In the genomic region with DNA sequence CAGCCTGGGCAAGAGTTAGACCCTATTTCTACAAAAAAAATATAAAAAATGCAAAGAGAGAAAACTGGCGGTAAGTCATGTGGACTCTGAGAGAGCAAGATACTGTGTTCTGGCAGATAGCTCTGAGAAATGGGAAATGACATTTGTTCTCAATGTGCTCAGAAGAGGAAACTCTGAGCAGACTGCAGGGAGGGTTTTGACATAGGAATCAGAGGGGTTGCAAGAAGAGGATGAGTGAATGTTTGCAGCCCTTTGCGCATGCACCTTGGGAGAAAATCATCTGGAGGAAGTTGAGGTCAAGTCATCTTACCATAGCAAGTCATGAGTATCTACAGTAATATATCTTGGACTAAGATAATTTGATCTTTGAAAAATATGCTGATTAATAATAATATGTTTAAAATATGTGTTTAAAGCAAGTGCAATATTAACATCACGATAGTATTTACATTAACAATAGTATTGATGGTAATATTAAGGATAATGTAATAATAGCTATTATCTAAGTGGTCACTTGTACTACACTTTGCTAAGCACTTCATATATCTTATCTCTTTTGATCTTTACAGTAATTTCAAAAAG, we compare ENCODE assay signal across 16 cellular contexts. TPM values are rescaled to one million over a fixed set of nuclear protein-coding genes. Genes with fewer than 3 reads are reported as not detected.
DNase-seq lines count a peak whose midpoint lies in the region; FAIRE-seq and TF ChIP-seq lines count a peak whose summit lies in the region.
"Had no signal": no experiment of that assay in that cellular context is flagged by ENCODE, and none has a peak within 500 bp of the region (broad histone marks: within the 10 kb centered on the region; RNA-seq: fewer than 3 reads in every experiment).

No MANE protein-coding gene starts in this region.

- BruUV-seq in endothelial cell of umbilical vein (replicated peaks; lab: Mats Ljungman, UMichigan), result no TSS peak

- intact Hi-C loops in endothelial cell of umbilical vein (cut with micrococcal nuclease), result no loop called here
- intact Hi-C loops in transverse colon (cut with DNase I; ENCODE audit: low total_unique reads), result no loop called here
- intact Hi-C loops in posterior cingulate gyrus (cut with DNase I), result loop anchor here (5.0 kb wide), 1 partner anchor 56 kb away; no protein-coding TSS in a partner anchor

- 84 to 100% methylated on average over 2 to 3 of the region's 3 CpGs for WGBS in transverse colon (ENCODE audit: low coverage in 1 of 2), 2 donors

- FAIRE-seq in endothelial cell of umbilical vein (lab: Jason Lieb, UNC), result no peak

- H3K9ac ChIP-seq in endothelial cell of umbilical vein (replicated peaks; ENCODE audit: extremely low read depth, insufficient read depth, low read length), result no peak overlapping the region
- no peak overlapping the region for H3K9ac ChIP-seq in Karpas-422 (ENCODE audit: low read length)

- no peaks in the 10 kb centered on the region for H3K9me3 ChIP-seq in endothelial cell of umbilical vein (replicated peaks; ENCODE audit: control insufficient read depth, insufficient read depth, low read length)
- H3K9me3 ChIP-seq in transverse colon, result no peaks in the 10 kb centered on the region
- H3K9me3 ChIP-seq in Karpas-422 (ENCODE audit: low read length), result no peaks in the 10 kb centered on the region
- H3K9me3 ChIP-seq: testis had no signal

- CTCF ChIA-PET in endothelial cell of umbilical vein (lab: Charles Lee), result interaction anchor here (1.1 to 5.8 kb wide), 7 partner anchors 9 to 129 kb away, joined by 3 to 60 read pairs (median 5); no protein-coding TSS in a partner anchor

- POLR2A ChIA-PET in endothelial cell of umbilical vein (lab: Charles Lee), result no interaction called here

- peak overlapping the region; percentile 8 for H3K4me2 ChIP-seq in endothelial cell of umbilical vein (ENCODE audit: insufficient read depth, low read length)
- no peak overlapping the region for H3K4me2 ChIP-seq in Karpas-422 (ENCODE audit: low read depth, low read length, poor library complexity, severe bottlenecking)

- H3K4me1 ChIP-seq in endothelial cell of umbilical vein (ENCODE audit: control insufficient read depth, extremely low read depth, insufficient read depth, low read length), result peaks cover 13% of the 10 kb centered on the region
- peaks cover 0 to 25% (median 14%) of the 10 kb centered on the region in 4 donors for H3K4me1 ChIP-seq in transverse colon
- peaks cover 15% of the 10 kb centered on the region for H3K4me1 ChIP-seq in Karpas-422 (ENCODE audit: low read length)

- DNase-seq in KBM-7 (peak; percentile 80), OCI-M1 (lab: John Stamatoyannopoulos, UW) (peak; percentile 79), endothelial cell of umbilical vein (ENCODE audit: low read depth, low spot score) (no peak), transverse colon (peak; percentile 21), posterior cingulate gyrus (no peak), COR-L47 (lab: John Stamatoyannopoulos, UW) (no peak), Karpas-422 (no peak)
- DNase-seq: activated CD4-positive, alpha-beta T cell treated with anti-CD3 and anti-CD28 coated beads, Interleukin-2, amount 50 U/mL, for 4 hours; activated T-cell treated with anti-CD3 and anti-CD28 coated beads, Interleukin-2, amount 50 U/mL, for 24 hours; effector CD4-positive, alpha-beta T cell; hippocampal formation; NCI-H1417 treated with DMSO at 0.1 percent for 48 hours; NCI-H446 treated with DMSO at 0.1 percent for 48 hours; stimulated activated CD4-positive, alpha-beta T cell treated with anti-CD3 and anti-CD28 coated beads, Interleukin-2, amount 100 ng/mL, for 48 hours; testis had no signal

- H3K27ac ChIP-seq in endothelial cell of umbilical vein (ENCODE audit: insufficient read depth, low read depth, low read length), result no peak overlapping the region
- H3K27ac ChIP-seq in transverse colon, result no peak overlapping the region
- no peak overlapping the region for H3K27ac ChIP-seq in Karpas-422 (ENCODE audit: low read length)
- H3K27ac ChIP-seq: C4-2B, testis had no signal

- H3K79me2 ChIP-seq in endothelial cell of umbilical vein (ENCODE audit: control insufficient read depth, insufficient read depth, low read length) (peaks cover 33% of the 10 kb centered on the region), Karpas-422 (ENCODE audit: low read length) (no peaks in the 10 kb centered on the region)

- no peak overlapping the region for H3K4me3 ChIP-seq in endothelial cell of umbilical vein (replicated peaks in 1 of 3; ENCODE audit: insufficient read depth in 1 of 3, low read depth in 1 of 3, low read length in 3 of 3)
- no peak overlapping the region for H3K4me3 ChIP-seq in transverse colon
- H3K4me3 ChIP-seq in Karpas-422 (ENCODE audit: low read length), result no peak overlapping the region
- H3K4me3 ChIP-seq: testis had no signal

- in situ Hi-C loops in KBM-7 (cut with MboI; ENCODE audit: low pct_unique_long_range_greater_than_20kb, low sequenced_read_pairs) (no loop called here), transverse colon (cut with MboI; ENCODE audit: low pct_ligation_motif_present in 1 of 4, low pct_unique_long_range_greater_than_20kb in 1 of 4, low sequenced_read_pairs in 3 of 4) (no loop called here)

- H3K36me3 ChIP-seq in endothelial cell of umbilical vein (ENCODE audit: control insufficient read depth in 2 of 2, extremely low read depth in 1 of 2, insufficient read depth in 2 of 2, low read length in 2 of 2) (no peaks in the 10 kb centered on the region), transverse colon (no peaks in the 10 kb centered on the region), Karpas-422 (ENCODE audit: insufficient read depth, low read length) (no peaks in the 10 kb centered on the region)

- H3K27me3 ChIP-seq in endothelial cell of umbilical vein (ENCODE audit: control insufficient read depth in 2 of 2, insufficient read depth in 2 of 2, low read length in 2 of 2), result no peaks in the 10 kb centered on the region
- H3K27me3 ChIP-seq in transverse colon, result no peaks in the 10 kb centered on the region
- H3K27me3 ChIP-seq in Karpas-422 (ENCODE audit: low read length), result no peaks in the 10 kb centered on the region
- H3K27me3 ChIP-seq: testis had no signal

- dilution Hi-C loops in endothelial cell of umbilical vein (cut with MboI; ENCODE audit: extremely low pct_ligation_motif_present, low sequenced_read_pairs), result no loop called here

- no peaks in the 10 kb centered on the region for H3K9me2 ChIP-seq in Karpas-422 (replicated peaks; ENCODE audit: insufficient read depth, low read length)

- TF ChIP-seq CTCF in endothelial cell of umbilical vein (IDR thresholded peaks at IDR 0.05; ENCODE audit: extremely low read depth in 1 of 2, insufficient read depth in 1 of 2, low read depth in 1 of 2, low read length in 2 of 2) (no peak), transverse colon (IDR thresholded peaks at IDR 0.05) (no peak)

- TF ChIP-seq POLR2A in endothelial cell of umbilical vein (IDR thresholded peaks at IDR 0.05; ENCODE audit: low read depth, low read length) (no peak), transverse colon (IDR thresholded peaks at IDR 0.05) (no peak)

- H4K20me1 ChIP-seq in endothelial cell of umbilical vein (replicated peaks; ENCODE audit: control insufficient read depth, extremely low read depth, insufficient read depth, low read length) (no peaks in the 10 kb centered on the region), Karpas-422 (ENCODE audit: insufficient read depth, low read depth, low read length) (no peaks in the 10 kb centered on the region)

- no peaks in the 10 kb centered on the region for H3K9me1 ChIP-seq in endothelial cell of umbilical vein (replicated peaks; ENCODE audit: control insufficient read depth, extremely low read depth, insufficient read depth, low read length)

- H2AFZ ChIP-seq in endothelial cell of umbilical vein (ENCODE audit: low read depth, low read length) (no peak overlapping the region), Karpas-422 (ENCODE audit: low read length) (no peak overlapping the region)

- TF ChIP-seq EP300 in transverse colon (IDR thresholded peaks at IDR 0.05; ENCODE audit: low read depth), result no peak

TF ChIP-seq in endothelial cell of umbilical vein, 7 proteins besides CTCF, POLR2A, EP300 and RAD21:
- no peak for TF ChIP-seq POLR2AphosphoS5 (IDR thresholded peaks at IDR 0.05; ENCODE audit: insufficient read depth, low read depth, low read length)
- TF ChIP-seq MYC (IDR thresholded peaks at IDR 0.05; ENCODE audit: low read depth, low read length), result no peak
- TF ChIP-seq, protein P1, sequence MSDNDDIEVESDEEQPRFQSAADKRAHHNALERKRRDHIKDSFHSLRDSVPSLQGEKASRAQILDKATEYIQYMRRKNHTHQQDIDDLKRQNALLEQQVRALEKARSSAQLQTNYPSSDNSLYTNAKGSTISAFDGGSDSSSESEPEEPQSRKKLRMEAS (IDR thresholded peaks at IDR 0.05; ENCODE audit: insufficient read depth, insufficient read length), result no peak
- TF ChIP-seq GATA2 (IDR thresholded peaks at IDR 0.05; ENCODE audit: insufficient read depth, insufficient read length, low read depth, low read length), result no peak
- no peak for TF ChIP-seq EZH2 (IDR thresholded peaks at IDR 0.05; ENCODE audit: borderline replicate concordance, low read depth, low read length, severe bottlenecking)
- TF ChIP-seq JUN (IDR thresholded peaks at IDR 0.05; ENCODE audit: borderline replicate concordance, insufficient read depth, insufficient read length, low read depth), result no peak
- no peak for TF ChIP-seq FOS (IDR thresholded peaks at IDR 0.05; ENCODE audit: borderline replicate concordance, insufficient read depth, low read length)
TF ChIP-seq in endothelial cell of umbilical vein: peak in this region for 0.

RNA-seq across cellular contexts. Expression of a gene that starts 2.6 kb away (rescaled TPM):
- total RNA-seq in endothelial cell of umbilical vein (22.4 and 31.6 TPM in 2 replicates), transverse colon (10 to 100 TPM in 3 of 4 donors, 1 to 10 TPM in 1; 8.8 to 72.2 (median 29.4) TPM)
- polyA plus RNA-seq in endothelial cell of umbilical vein, result 8.9 and 9.9 TPM in 2 replicates
- polyA plus RNA-seq in endothelial cell of umbilical vein (2011; cell fraction: cytosol; rRNA removed), result 7.1 and 7.2 TPM in 2 replicates
- polyA plus RNA-seq in endothelial cell of umbilical vein (2011; cell fraction: nucleus; rRNA removed), result 13.6 and 17.0 TPM in 2 replicates
- polyA plus RNA-seq in endothelial cell of umbilical vein (2012), result 19.6 and 25.8 TPM in 2 replicates
- 34.9 and 35.1 TPM in 2 replicates for polyA minus RNA-seq in endothelial cell of umbilical vein
- polyA minus RNA-seq in endothelial cell of umbilical vein (2011; cell fraction: cytosol; rRNA and poly(A)+ RNA removed), result 7.7 TPM
- polyA minus RNA-seq in endothelial cell of umbilical vein (2011; cell fraction: nucleus; rRNA and poly(A)+ RNA removed), result 22.3 and 28.9 TPM in 2 replicates
- 2.9 and 10.7 TPM in 2 replicates for total RNA-seq in Karpas-422 (2014; rRNA removed; shearing (Covaris generic); ENCODE audit: low replicate concordance)

Comparison
In these comparisons a context has a peak if more than half of its experiments do, and no peak if none do; other contexts are left out.
1. DNase-seq: peak in KBM-7 (single experiment), OCI-M1 (single experiment) and transverse colon (single experiment); none in endothelial cell of umbilical vein (single experiment), posterior cingulate gyrus (0 of 10), COR-L47 (single experiment) and Karpas-422 (single experiment).